ENCODE assay signal across 3 cellular contexts in the genomic region with DNA sequence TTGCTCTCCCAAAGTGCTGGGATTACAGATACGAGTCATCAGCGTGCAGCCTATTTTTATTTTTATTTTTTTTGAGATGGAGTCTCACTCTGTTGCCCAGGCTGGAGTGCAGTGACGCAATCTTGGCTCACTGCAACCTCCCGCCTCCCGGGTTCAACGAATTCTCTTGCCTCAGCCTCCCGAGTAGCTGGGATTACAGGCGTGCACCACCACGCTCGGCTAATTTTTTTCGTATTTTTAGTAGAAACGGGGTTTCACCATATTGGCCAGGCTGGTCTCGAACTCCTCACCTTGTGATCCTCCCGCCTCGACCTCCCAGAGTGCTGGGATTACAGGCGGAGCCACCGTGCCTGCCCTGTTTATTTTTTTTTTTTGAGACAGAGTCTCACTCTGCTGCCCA. TPM values are rescaled to one million over a fixed set of nuclear protein-coding genes. Genes with fewer than 3 reads are reported as not detected.
"Had no signal": no experiment of that assay in that cellular context is flagged by ENCODE, and none has a peak within 500 bp of the region (broad histone marks: within the 10 kb centered on the region; RNA-seq: fewer than 3 reads in every experiment).

No MANE protein-coding gene starts in this region.

RNA-seq across cellular contexts. Expression of a gene that starts 53.8 kb away (rescaled TPM):
- total RNA-seq: GM23248, H4 had no signal
- polyA plus RNA-seq: IgD-negative memory B cell had no signal
